Comparison of ENCODE assay signal across 7 cellular contexts in genomic region chr5:171942112-171942516, GRCh38.
A peak's percentile ranks its signal among the peaks of the same experiment; 100 is the strongest.
DNase-seq lines count a peak whose midpoint lies in the region; ATAC-seq, FAIRE-seq and TF ChIP-seq lines count a peak whose summit lies in the region.
"Not testable (repeated sequence)": the region's sequence is repeated elsewhere in the genome, so short reads cannot be mapped to it uniquely, and the experiment has no call there.

No MANE protein-coding gene starts in this region.

- peaks cover 20% of the 10 kb centered on the region; the same call in 1 of the 2 replicates for H4K20me1 ChIP-seq in HepG2 (ENCODE audit: insufficient read depth, low read length)

- DNase-seq in T-cell; activated naive CD8-positive, alpha-beta T cell treated with anti-CD3 and anti-CD28 coated beads, Interleukin-2, amount 50 U/mL, for 24 hours; HepG2 (ENCODE audit: low spot score): not testable (repeated sequence)

- not testable (repeated sequence) for H3K27ac ChIP-seq in HepG2 (ENCODE audit: extremely low read length, insufficient read depth, low read length)

- TF ChIP-seq EP300 in HepG2 (IDR thresholded peaks at IDR 0.05; ENCODE audit: low read depth in 2 of 2, low read length in 2 of 2); HepG2 (CRISPR knock-in tag; IDR thresholded peaks at IDR 0.05; ENCODE audit: borderline replicate concordance): not testable (repeated sequence)

- not testable (repeated sequence) for H3K9ac ChIP-seq in HepG2 (ENCODE audit: insufficient read depth, low read depth, low read length)

- POLR2A ChIA-PET in T-cell (lab: Charles Lee); HepG2 (lab: Yijun Ruan, JAX): not testable (repeated sequence)

- in situ Hi-C loops in HepG2 (cut with HindIII; ENCODE audit: extremely low pct_ligation_motif_present, low pct_unique_long_range_greater_than_20kb) = not testable (repeated sequence)

- TF ChIP-seq RAD21 in HepG2 (CRISPR knock-in tag; IDR thresholded peaks at IDR 0.05) = not testable (repeated sequence)

- not testable (repeated sequence) for H3K9me3 ChIP-seq in HepG2 (ENCODE audit: low read length)

- H3K79me2 ChIP-seq in HepG2 (ENCODE audit: insufficient read depth, low read length) = peaks cover 50% of the 10 kb centered on the region

- BruUV-seq in HepG2 (replicated peaks; lab: Mats Ljungman, UMichigan) = not testable (repeated sequence)

- ATAC-seq in GM18502 (IDR thresholded peaks at IDR 0.05; ENCODE audit: poor library complexity, unreplicated experiment) (peak; percentile 52), GM19395 (IDR thresholded peaks at IDR 0.05; ENCODE audit: unreplicated experiment) (peak; percentile 54), HG02678 (IDR thresholded peaks at IDR 0.05; ENCODE audit: unreplicated experiment) (peak; percentile 48), HG03354 (IDR thresholded peaks at IDR 0.05; ENCODE audit: poor library complexity, severe bottlenecking, unreplicated experiment) (peak; percentile 64)
- not testable (repeated sequence) for ATAC-seq in T-cell (replicated peaks in 1 of 4); HepG2
- peak; percentile 49 for ATAC-seq in activated naive CD8-positive, alpha-beta T cell treated with anti-CD3 and anti-CD28 coated beads, Interleukin-2, amount 50 U/mL, for 24 hours

- WGBS in HepG2 (ENCODE audit: low lambda C conversion rate) = 49% methylated on average over 4 of the region's 6 CpGs

- H3K36me3 ChIP-seq in HepG2 (replicated peaks in 1 of 2; ENCODE audit: control insufficient read depth in 1 of 2, insufficient read depth in 2 of 2, low read length in 2 of 2) = not testable (repeated sequence)

- TF ChIP-seq POLR2A in HepG2 (IDR thresholded peaks at IDR 0.05; ENCODE audit: insufficient read depth in 1 of 2, low read depth in 2 of 2, low read length in 2 of 2) = not testable (repeated sequence)

- CTCF ChIA-PET in T-cell (lab: Charles Lee) = interaction anchor here in 1 of 2 donors (0.6 kb wide), 1 partner anchor 94 kb away, joined by 4 read pairs; no protein-coding TSS in a partner anchor
- CTCF ChIA-PET in HepG2 (lab: Yijun Ruan, JAX; ENCODE audit: low intra/inter-chr PET ratio, low total read pairs) = not testable (repeated sequence)

- not testable (repeated sequence) for H3K27me3 ChIP-seq in HepG2 (ENCODE audit: control insufficient read depth in 1 of 2, insufficient read depth in 2 of 2, low read length in 2 of 2)

- not testable (repeated sequence) for TF ChIP-seq CTCF in HepG2 (CRISPR knock-in tag; IDR thresholded peaks at IDR 0.05)

- peak overlapping the region; percentile 46 to 48 for H3K27ac Mint-ChIP-seq in T-cell
- peak overlapping the region; percentile 19 for H3K27ac Mint-ChIP-seq in activated naive CD8-positive, alpha-beta T cell treated with anti-CD3 and anti-CD28 coated beads, Interleukin-2, amount 50 U/mL, for 24 hours

- not testable (repeated sequence) for H3K4me3 Mint-ChIP-seq in T-cell; activated naive CD8-positive, alpha-beta T cell treated with anti-CD3 and anti-CD28 coated beads, Interleukin-2, amount 50 U/mL, for 24 hours

- not testable (repeated sequence) for FAIRE-seq in HepG2 (lab: Jason Lieb, UNC)

- H2AFZ ChIP-seq in HepG2 (ENCODE audit: low read length) = not testable (repeated sequence)

- H3K36me3 Mint-ChIP-seq in T-cell; activated naive CD8-positive, alpha-beta T cell treated with anti-CD3 and anti-CD28 coated beads, Interleukin-2, amount 50 U/mL, for 24 hours (ENCODE audit: low read depth): not testable (repeated sequence)

- H3K4me1 Mint-ChIP-seq in T-cell = peaks cover 55 to 61% (median 55%) of the 10 kb centered on the region in 3 donors
- peaks cover 42% of the 10 kb centered on the region for H3K4me1 Mint-ChIP-seq in activated naive CD8-positive, alpha-beta T cell treated with anti-CD3 and anti-CD28 coated beads, Interleukin-2, amount 50 U/mL, for 24 hours

- H3K4me2 ChIP-seq in HepG2 (ENCODE audit: low read depth, low read length) = not testable (repeated sequence)

- H3K4me3 ChIP-seq in HepG2 (replicated peaks in 1 of 3; ENCODE audit: insufficient read depth in 1 of 3, low read depth in 2 of 3, low read length in 3 of 3) = not testable (repeated sequence)

- H3K9me3 Mint-ChIP-seq in T-cell; activated naive CD8-positive, alpha-beta T cell treated with anti-CD3 and anti-CD28 coated beads, Interleukin-2, amount 50 U/mL, for 24 hours: not testable (repeated sequence)

- not testable (repeated sequence) for H3K27me3 Mint-ChIP-seq in T-cell; activated naive CD8-positive, alpha-beta T cell treated with anti-CD3 and anti-CD28 coated beads, Interleukin-2, amount 50 U/mL, for 24 hours

- intact Hi-C loops in HepG2 (cut with micrococcal nuclease; ENCODE audit: unreplicated experiment) = not testable (repeated sequence)

- peaks cover 56% of the 10 kb centered on the region for H3K4me1 ChIP-seq in HepG2 (ENCODE audit: insufficient read depth, low read length)

TF ChIP-seq in HepG2, 621 proteins besides CTCF, POLR2A, EP300 and RAD21:
- peak; percentile 35; the same call in 1 of the 2 replicates for TF ChIP-seq TFAP4 (IDR thresholded peaks at IDR 0.05; ENCODE audit: borderline replicate concordance, low read depth)
TF ChIP-seq in HepG2: peak in this region for 1; not testable (repeated sequence) for 620.
